1 cellular context compared by ENCODE assay signal in the genomic region with DNA sequence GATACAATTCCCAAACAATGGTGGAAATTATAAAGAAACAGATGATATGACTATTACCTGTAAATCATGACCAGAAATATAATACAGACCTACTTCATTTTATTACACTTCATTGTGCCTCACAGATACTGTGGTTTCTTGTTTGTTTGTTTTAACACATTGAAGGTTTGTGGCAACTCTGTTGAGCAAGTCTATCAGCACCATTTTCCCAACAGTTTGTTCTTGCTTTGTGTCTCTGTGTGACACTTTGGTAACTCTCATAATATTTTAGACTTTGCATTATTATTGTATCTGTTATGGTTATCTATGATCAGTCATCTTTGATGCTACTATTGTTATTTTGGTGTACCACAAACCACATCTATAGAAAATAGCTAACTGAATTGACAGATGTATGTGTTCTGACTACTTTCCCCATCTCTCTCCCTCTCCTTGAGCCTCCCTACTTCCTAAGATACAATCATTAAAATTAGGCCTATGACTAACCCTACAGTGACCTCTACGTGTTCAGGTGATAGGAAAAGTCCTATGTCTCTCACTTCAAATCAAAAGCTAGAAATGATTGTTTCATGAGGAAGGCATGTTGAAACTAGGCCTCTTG.
A peak's percentile ranks its signal among the peaks of the same experiment; 100 is the strongest.
TF ChIP-seq lines count a peak whose summit lies in the region.

No MANE protein-coding gene starts in this region.

TF ChIP-seq in GM12878, 131 proteins besides CTCF, POLR2A, EP300 and RAD21 (continued from another document):
- TF ChIP-seq, protein P1, sequence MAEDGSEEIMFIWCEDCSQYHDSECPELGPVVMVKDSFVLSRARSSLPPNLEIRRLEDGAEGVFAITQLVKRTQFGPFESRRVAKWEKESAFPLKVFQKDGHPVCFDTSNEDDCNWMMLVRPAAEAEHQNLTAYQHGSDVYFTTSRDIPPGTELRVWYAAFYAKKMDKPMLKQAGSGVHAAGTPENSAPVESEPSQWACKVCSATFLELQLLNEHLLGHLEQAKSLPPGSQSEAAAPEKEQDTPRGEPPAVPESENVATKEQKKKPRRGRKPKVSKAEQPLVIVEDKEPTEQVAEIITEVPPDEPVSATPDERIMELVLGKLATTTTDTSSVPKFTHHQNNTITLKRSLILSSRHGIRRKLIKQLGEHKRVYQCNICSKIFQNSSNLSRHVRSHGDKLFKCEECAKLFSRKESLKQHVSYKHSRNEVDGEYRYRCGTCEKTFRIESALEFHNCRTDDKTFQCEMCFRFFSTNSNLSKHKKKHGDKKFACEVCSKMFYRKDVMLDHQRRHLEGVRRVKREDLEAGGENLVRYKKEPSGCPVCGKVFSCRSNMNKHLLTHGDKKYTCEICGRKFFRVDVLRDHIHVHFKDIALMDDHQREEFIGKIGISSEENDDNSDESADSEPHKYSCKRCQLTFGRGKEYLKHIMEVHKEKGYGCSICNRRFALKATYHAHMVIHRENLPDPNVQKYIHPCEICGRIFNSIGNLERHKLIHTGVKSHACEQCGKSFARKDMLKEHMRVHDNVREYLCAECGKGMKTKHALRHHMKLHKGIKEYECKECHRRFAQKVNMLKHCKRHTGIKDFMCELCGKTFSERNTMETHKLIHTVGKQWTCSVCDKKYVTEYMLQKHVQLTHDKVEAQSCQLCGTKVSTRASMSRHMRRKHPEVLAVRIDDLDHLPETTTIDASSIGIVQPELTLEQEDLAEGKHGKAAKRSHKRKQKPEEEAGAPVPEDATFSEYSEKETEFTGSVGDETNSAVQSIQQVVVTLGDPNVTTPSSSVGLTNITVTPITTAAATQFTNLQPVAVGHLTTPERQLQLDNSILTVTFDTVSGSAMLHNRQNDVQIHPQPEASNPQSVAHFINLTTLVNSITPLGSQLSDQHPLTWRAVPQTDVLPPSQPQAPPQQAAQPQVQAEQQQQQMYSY (CRISPR knock-in tag; IDR thresholded peaks at IDR 0.05), result no peak
- TF ChIP-seq RUNX3 (IDR thresholded peaks at IDR 0.05; ENCODE audit: low read length) (peak; percentile 91), SPI1 (IDR thresholded peaks at IDR 0.05; ENCODE audit: borderline replicate concordance, insufficient read depth, low read depth, low read length) (no peak), HDAC6 (IDR thresholded peaks at IDR 0.05; ENCODE audit: unreplicated experiment) (no peak), BCL11A (IDR thresholded peaks at IDR 0.05; ENCODE audit: low read depth, low read length) (no peak)
- TF ChIP-seq, protein P2, sequence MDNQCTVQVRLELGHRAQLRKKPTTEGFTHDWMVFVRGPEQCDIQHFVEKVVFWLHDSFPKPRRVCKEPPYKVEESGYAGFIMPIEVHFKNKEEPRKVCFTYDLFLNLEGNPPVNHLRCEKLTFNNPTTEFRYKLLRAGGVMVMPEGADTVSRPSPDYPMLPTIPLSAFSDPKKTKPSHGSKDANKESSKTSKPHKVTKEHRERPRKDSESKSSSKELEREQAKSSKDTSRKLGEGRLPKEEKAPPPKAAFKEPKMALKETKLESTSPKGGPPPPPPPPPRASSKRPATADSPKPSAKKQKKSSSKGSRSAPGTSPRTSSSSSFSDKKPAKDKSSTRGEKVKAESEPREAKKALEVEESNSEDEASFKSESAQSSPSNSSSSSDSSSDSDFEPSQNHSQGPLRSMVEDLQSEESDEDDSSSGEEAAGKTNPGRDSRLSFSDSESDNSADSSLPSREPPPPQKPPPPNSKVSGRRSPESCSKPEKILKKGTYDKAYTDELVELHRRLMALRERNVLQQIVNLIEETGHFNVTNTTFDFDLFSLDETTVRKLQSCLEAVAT (IDR thresholded peaks at IDR 0.05), result 0 out of 2 replicates have a peak, but pooled peaks have one; percentile 33
